In genomic region chr9:85142461-85143401, GRCh38 we compare ENCODE assay signal across 8 cellular contexts.
DNase-seq lines count a peak whose midpoint lies in the region; ATAC-seq and TF ChIP-seq lines count a peak whose summit lies in the region.

No MANE protein-coding gene starts in this region.

- no peaks in the 10 kb centered on the region for H3K4me1 ChIP-seq in osteoblast (ENCODE audit: insufficient read depth, low read length)

- H4K20me1 ChIP-seq in osteoblast (ENCODE audit: insufficient read depth, low read length) = no peaks in the 10 kb centered on the region

- H3K27me3 ChIP-seq in MG63 (no peaks in the 10 kb centered on the region), osteoblast (ENCODE audit: insufficient read depth, low read length) (no peaks in the 10 kb centered on the region)

- H3K9me3 ChIP-seq in MG63 (no peaks in the 10 kb centered on the region), osteoblast (ENCODE audit: low read depth, low read length) (no peaks in the 10 kb centered on the region)

- no peak overlapping the region for H3K27ac ChIP-seq in osteoblast (ENCODE audit: low read depth, low read length)

- H3K36me3 ChIP-seq in MG63 (no peaks in the 10 kb centered on the region), osteoblast (ENCODE audit: insufficient read depth, low read length) (no peaks in the 10 kb centered on the region)

- H3K4me3 ChIP-seq in GM12864 (ENCODE audit: low read depth, low read length) = no peak overlapping the region
- no peak overlapping the region for H3K4me3 ChIP-seq in MG63
- H3K4me3 ChIP-seq in epithelial cell of esophagus (ENCODE audit: low read length) = no peak overlapping the region
- no peak overlapping the region for H3K4me3 ChIP-seq in osteoblast (ENCODE audit: insufficient read depth, low read length)

- H3K4me2 ChIP-seq in osteoblast (ENCODE audit: insufficient read depth, low read length) = no peak overlapping the region

- DNase-seq in GM12864 (ENCODE audit: low read depth) (no peak), MG63 (peak; percentile 54), epithelial cell of esophagus (ENCODE audit: low read depth) (peak; percentile 65), osteoblast (ENCODE audit: insufficient read length, low spot score, missing footprints) (no peak)

- H2AFZ ChIP-seq in osteoblast (ENCODE audit: low read length) = no peak overlapping the region

- H3K79me2 ChIP-seq in osteoblast (ENCODE audit: insufficient read depth, low read length) = no peaks in the 10 kb centered on the region

- ATAC-seq in GM21390 (IDR thresholded peaks at IDR 0.05; ENCODE audit: unreplicated experiment) (no peak), GM19463 (IDR thresholded peaks at IDR 0.05; ENCODE audit: unreplicated experiment) (no peak), GM21619 (IDR thresholded peaks at IDR 0.05; ENCODE audit: unreplicated experiment) (no peak), GM21825 (IDR thresholded peaks at IDR 0.05; ENCODE audit: unreplicated experiment) (no peak)

- peak; percentile 69 for TF ChIP-seq CTCF in GM12864 (IDR thresholded peaks at IDR 0.05; ENCODE audit: low read depth, low read length, missing control alignments)
- TF ChIP-seq CTCF in epithelial cell of esophagus (IDR thresholded peaks at IDR 0.05; ENCODE audit: insufficient read depth, low read depth, low read length, missing control alignments) = peak; percentile 74
- TF ChIP-seq CTCF in osteoblast (IDR thresholded peaks at IDR 0.05; ENCODE audit: extremely low read depth, low read depth, low read length) = peak; percentile 37

Comparison
In these comparisons a context has a peak if more than half of its experiments do, and no peak if none do; other contexts are left out.
1. DNase-seq: peak in MG63 (single experiment) and epithelial cell of esophagus (single experiment); none in GM12864 (single experiment) and osteoblast (single experiment).
2. Peak in every context shown above with its lines, with median percentiles within 50 percentile points of each other: CTCF ChIP-seq.